Comparison of ENCODE assay signal across 23 cellular contexts in the genomic region with DNA sequence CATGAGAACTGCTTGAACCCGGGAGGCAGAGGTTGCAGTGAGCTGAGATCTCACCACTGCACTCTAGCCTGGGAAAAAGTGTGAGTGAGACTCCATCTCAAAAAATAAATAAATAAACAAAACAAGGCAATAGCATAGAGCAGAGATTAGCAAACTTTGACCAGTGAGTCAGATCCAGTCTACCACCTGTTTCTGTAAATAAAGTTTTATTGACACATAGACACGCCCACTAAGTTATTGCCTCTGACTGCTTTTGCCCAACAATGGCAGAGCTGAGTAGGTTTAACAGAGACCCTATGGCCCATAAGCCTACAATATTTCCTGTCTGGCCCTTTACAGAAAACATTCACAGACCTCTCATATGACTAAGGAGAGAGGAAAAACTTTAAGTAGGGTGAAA.
"Had no signal": no experiment of that assay in that cellular context is flagged by ENCODE, and none has a peak within 500 bp of the region (broad histone marks: within the 10 kb centered on the region; RNA-seq: fewer than 3 reads in every experiment).

No MANE protein-coding gene starts in this region.

- H3K4me1 ChIP-seq: gastrocnemius medialis, stomach, tibial artery had no signal

- ATAC-seq: activated CD4-positive, alpha-beta T cell treated with anti-CD3 and anti-CD28 coated beads for 36 hours; gastrocnemius medialis; left ventricle myocardium superior; sciatic nerve; stimulated activated naive B cell treated with anti-CD40 and anti-IgM and Interleukin-4, amounts not matched to agents 10 μg/mL and 1 μg/mL and 100 μg/mL, for 72 hours had no signal

- H3K4me3 Mint-ChIP-seq: activated CD4-positive, alpha-beta T cell treated with anti-CD3 and anti-CD28 coated beads for 36 hours; activated naive CD4-positive, alpha-beta T cell treated with anti-CD3 and anti-CD28 coated beads, Interleukin-2, amount 10 ng/mL, durations not matched to agents 7 days and 5 days; naive B cell; nephron progenitor cell; stimulated activated naive B cell treated with anti-CD40 and anti-IgM and Interleukin-4, amounts not matched to agents 10 μg/mL and 1 μg/mL and 100 μg/mL, for 72 hours had no signal

- H3K4me1 Mint-ChIP-seq: activated CD4-positive, alpha-beta T cell treated with anti-CD3 and anti-CD28 coated beads for 36 hours; nephron progenitor cell had no signal

- H3K36me3 ChIP-seq: gastrocnemius medialis, ovary, stomach, tibial artery had no signal

- H3K27me3 ChIP-seq: gastrocnemius medialis, ovary, stomach, tibial artery had no signal

- H3K27me3 Mint-ChIP-seq: activated CD4-positive, alpha-beta T cell treated with anti-CD3 and anti-CD28 coated beads for 36 hours; activated naive CD4-positive, alpha-beta T cell treated with anti-CD3 and anti-CD28 coated beads, Interleukin-2, amount 10 ng/mL, durations not matched to agents 7 days and 5 days; naive B cell; progenitor cell of endocrine pancreas; stimulated activated naive B cell treated with anti-CD40 and anti-IgM and Interleukin-4, amounts not matched to agents 10 μg/mL and 1 μg/mL and 100 μg/mL, for 72 hours had no signal

- H3K4me2 ChIP-seq: smooth muscle cell had no signal

- H3K9me3 Mint-ChIP-seq: nephron progenitor cell had no signal

- H3K27ac Mint-ChIP-seq: activated CD4-positive, alpha-beta T cell treated with anti-CD3 and anti-CD28 coated beads for 36 hours; activated naive CD4-positive, alpha-beta T cell treated with anti-CD3 and anti-CD28 coated beads, Interleukin-2, amount 10 ng/mL, durations not matched to agents 7 days and 5 days; nephron progenitor cell; progenitor cell of endocrine pancreas had no signal

- H3K4me3 ChIP-seq: gastrocnemius medialis, ovary, smooth muscle cell, stomach, tibial artery had no signal

- H3K27ac ChIP-seq: gastrocnemius medialis, ovary, stomach, tibial artery had no signal

- DNase-seq: activated CD4-positive, alpha-beta T cell treated with anti-CD3 and anti-CD28 coated beads for 36 hours; activated CD4-positive, alpha-beta T cell treated with anti-CD3 and anti-CD28 coated beads, Interleukin-2, amount 50 U/mL, for 4 hours; activated CD4-positive, CD25-positive, alpha-beta regulatory T cell; activated gamma-delta T cell; activated naive CD4-positive, alpha-beta T cell treated with anti-CD3 and anti-CD28 coated beads, Interleukin-2, amount 10 ng/mL, durations not matched to agents 7 days and 5 days; amygdala; caudate nucleus; dermis blood vessel endothelial cell; effector CD4-positive, alpha-beta T cell; gastrocnemius medialis; glutamatergic neuron; islet precursor cell; left ventricle myocardium superior; naive B cell; nephron progenitor cell; ovary; stimulated activated CD4-positive, alpha-beta T cell treated with anti-CD3 and anti-CD28 coated beads, Interleukin-2, amount 100 ng/mL, for 24 hours; stimulated activated naive B cell treated with anti-CD40 and anti-IgM and Interleukin-4, amounts not matched to agents 10 μg/mL and 1 μg/mL and 100 μg/mL, for 72 hours; stomach; tibial artery had no signal

- H3K9me3 ChIP-seq: gastrocnemius medialis, ovary had no signal
